ENCODE assay signal across 1 cellular context in the genomic region with DNA sequence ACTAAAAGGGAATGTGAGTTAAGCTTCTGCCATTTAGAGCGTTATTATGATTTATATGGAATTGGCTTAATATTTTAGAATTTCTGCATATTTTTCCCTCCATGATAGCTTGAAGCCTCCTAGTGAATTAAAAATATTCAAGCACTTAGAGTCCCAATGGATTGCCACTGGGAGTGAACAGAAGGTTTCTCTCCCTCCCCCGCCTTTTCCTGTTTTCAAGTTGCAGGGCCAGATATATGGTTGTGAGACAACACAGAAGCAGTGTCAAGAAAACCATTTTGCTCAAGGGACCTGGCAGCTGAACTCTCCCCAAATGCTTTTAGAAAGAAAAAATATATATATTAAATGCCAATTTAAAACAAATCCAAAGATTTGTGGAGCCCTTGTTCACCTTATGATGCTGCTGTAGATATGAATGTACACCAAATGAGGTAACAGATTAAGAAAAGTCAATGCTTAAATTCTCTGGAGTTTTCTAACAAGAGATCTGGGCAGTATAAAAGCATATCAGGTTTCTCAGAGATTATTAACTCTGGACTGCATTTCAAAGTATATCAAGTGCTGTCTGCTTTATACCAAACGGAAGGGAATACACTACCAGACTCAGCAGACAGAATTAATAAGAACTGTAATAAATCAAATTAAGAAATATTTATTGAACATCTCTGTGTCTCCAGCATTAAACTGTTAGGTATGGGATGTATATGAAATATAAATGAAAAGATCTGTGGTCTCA.
TF ChIP-seq lines count a peak whose summit lies in the region.

No MANE protein-coding gene starts in this region.

TF ChIP-seq in SK-N-SH treated with all-trans-retinoic acid at 6 μM for 48 hours, 23 proteins besides CTCF, POLR2A, EP300 and RAD21 (continued from another document):
- TF ChIP-seq TOX (CRISPR knock-in tag; IDR thresholded peaks at IDR 0.05; ENCODE audit: borderline replicate concordance) (peak; percentile 91), CSDC2 (CRISPR knock-in tag; IDR thresholded peaks at IDR 0.05) (no peak), SNAI2 (CRISPR knock-in tag; IDR thresholded peaks at IDR 0.05) (no peak), RARB (CRISPR knock-in tag; IDR thresholded peaks at IDR 0.05) (no peak), ESRRG (CRISPR knock-in tag; IDR thresholded peaks at IDR 0.05) (no peak), ZC3H10 (CRISPR knock-in tag; IDR thresholded peaks at IDR 0.05) (no peak), PPARA (CRISPR knock-in tag; IDR thresholded peaks at IDR 0.05; ENCODE audit: borderline replicate concordance) (no peak), GLIS3 (CRISPR knock-in tag; IDR thresholded peaks at IDR 0.05) (no peak), ZNF8 (CRISPR knock-in tag; IDR thresholded peaks at IDR 0.05) (no peak), ZNF565 (CRISPR knock-in tag; conservative IDR thresholded peaks at IDR 0.05; ENCODE audit: low read depth) (no peak), TCF4 (CRISPR knock-in tag; IDR thresholded peaks at IDR 0.05; ENCODE audit: borderline replicate concordance) (peak; percentile 86), ISL1 (CRISPR knock-in tag; IDR thresholded peaks at IDR 0.05) (peak; percentile 92), OSR1 (CRISPR knock-in tag; IDR thresholded peaks at IDR 0.05) (no peak), ARNTL (CRISPR knock-in tag; IDR thresholded peaks at IDR 0.05; ENCODE audit: borderline replicate concordance, low read depth) (no peak), ZFP3 (CRISPR knock-in tag; IDR thresholded peaks at IDR 0.05) (no peak), ZFP30 (CRISPR knock-in tag; IDR thresholded peaks at IDR 0.05) (no peak), ZNF70 (CRISPR knock-in tag; IDR thresholded peaks at IDR 0.05) (no peak)
- TF ChIP-seq, protein P1, sequence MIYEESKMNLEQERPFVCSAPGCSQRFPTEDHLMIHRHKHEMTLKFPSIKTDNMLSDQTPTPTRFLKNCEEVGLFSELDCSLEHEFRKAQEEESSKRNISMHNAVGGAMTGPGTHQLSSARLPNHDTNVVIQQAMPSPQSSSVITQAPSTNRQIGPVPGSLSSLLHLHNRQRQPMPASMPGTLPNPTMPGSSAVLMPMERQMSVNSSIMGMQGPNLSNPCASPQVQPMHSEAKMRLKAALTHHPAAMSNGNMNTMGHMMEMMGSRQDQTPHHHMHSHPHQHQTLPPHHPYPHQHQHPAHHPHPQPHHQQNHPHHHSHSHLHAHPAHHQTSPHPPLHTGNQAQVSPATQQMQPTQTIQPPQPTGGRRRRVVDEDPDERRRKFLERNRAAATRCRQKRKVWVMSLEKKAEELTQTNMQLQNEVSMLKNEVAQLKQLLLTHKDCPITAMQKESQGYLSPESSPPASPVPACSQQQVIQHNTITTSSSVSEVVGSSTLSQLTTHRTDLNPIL (CRISPR knock-in tag; IDR thresholded peaks at IDR 0.05; ENCODE audit: low read depth): peak; percentile 71; the same call in 1 of the 2 replicates
- TF ChIP-seq, protein P2, sequence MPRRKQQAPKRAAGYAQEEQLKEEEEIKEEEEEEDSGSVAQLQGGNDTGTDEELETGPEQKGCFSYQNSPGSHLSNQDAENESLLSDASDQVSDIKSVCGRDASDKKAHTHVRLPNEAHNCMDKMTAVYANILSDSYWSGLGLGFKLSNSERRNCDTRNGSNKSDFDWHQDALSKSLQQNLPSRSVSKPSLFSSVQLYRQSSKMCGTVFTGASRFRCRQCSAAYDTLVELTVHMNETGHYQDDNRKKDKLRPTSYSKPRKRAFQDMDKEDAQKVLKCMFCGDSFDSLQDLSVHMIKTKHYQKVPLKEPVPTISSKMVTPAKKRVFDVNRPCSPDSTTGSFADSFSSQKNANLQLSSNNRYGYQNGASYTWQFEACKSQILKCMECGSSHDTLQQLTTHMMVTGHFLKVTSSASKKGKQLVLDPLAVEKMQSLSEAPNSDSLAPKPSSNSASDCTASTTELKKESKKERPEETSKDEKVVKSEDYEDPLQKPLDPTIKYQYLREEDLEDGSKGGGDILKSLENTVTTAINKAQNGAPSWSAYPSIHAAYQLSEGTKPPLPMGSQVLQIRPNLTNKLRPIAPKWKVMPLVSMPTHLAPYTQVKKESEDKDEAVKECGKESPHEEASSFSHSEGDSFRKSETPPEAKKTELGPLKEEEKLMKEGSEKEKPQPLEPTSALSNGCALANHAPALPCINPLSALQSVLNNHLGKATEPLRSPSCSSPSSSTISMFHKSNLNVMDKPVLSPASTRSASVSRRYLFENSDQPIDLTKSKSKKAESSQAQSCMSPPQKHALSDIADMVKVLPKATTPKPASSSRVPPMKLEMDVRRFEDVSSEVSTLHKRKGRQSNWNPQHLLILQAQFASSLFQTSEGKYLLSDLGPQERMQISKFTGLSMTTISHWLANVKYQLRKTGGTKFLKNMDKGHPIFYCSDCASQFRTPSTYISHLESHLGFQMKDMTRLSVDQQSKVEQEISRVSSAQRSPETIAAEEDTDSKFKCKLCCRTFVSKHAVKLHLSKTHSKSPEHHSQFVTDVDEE (CRISPR knock-in tag; IDR thresholded peaks at IDR 0.05): peak; percentile 87
- TF ChIP-seq, protein P3, sequence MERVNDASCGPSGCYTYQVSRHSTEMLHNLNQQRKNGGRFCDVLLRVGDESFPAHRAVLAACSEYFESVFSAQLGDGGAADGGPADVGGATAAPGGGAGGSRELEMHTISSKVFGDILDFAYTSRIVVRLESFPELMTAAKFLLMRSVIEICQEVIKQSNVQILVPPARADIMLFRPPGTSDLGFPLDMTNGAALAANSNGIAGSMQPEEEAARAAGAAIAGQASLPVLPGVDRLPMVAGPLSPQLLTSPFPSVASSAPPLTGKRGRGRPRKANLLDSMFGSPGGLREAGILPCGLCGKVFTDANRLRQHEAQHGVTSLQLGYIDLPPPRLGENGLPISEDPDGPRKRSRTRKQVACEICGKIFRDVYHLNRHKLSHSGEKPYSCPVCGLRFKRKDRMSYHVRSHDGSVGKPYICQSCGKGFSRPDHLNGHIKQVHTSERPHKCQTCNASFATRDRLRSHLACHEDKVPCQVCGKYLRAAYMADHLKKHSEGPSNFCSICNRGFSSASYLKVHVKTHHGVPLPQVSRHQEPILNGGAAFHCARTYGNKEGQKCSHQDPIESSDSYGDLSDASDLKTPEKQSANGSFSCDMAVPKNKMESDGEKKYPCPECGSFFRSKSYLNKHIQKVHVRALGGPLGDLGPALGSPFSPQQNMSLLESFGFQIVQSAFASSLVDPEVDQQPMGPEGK (CRISPR knock-in tag; IDR thresholded peaks at IDR 0.05; ENCODE audit: borderline replicate concordance): peak; percentile 67; the same call in 1 of the 2 replicates
- TF ChIP-seq, protein P4, sequence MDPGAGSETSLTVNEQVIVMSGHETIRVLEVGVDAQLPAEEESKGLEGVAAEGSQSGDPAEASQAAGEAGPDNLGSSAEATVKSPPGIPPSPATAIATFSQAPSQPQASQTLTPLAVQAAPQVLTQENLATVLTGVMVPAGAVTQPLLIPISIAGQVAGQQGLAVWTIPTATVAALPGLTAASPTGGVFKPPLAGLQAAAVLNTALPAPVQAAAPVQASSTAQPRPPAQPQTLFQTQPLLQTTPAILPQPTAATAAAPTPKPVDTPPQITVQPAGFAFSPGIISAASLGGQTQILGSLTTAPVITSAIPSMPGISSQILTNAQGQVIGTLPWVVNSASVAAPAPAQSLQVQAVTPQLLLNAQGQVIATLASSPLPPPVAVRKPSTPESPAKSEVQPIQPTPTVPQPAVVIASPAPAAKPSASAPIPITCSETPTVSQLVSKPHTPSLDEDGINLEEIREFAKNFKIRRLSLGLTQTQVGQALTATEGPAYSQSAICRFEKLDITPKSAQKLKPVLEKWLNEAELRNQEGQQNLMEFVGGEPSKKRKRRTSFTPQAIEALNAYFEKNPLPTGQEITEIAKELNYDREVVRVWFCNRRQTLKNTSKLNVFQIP (CRISPR knock-in tag; IDR thresholded peaks at IDR 0.05; ENCODE audit: borderline replicate concordance, low read depth): no peak
